ENCODE assay signal across 9 cellular contexts in genomic region chr3:11367116-11367781, GRCh38.
DNase-seq lines count a peak whose midpoint lies in the region; TF ChIP-seq lines count a peak whose summit lies in the region.
"Had no signal": no experiment of that assay in that cellular context is flagged by ENCODE, and none has a peak within 500 bp of the region (broad histone marks: within the 10 kb centered on the region; RNA-seq: fewer than 3 reads in every experiment).

No MANE protein-coding gene starts in this region.

- H3K79me2 ChIP-seq in mesendoderm (ENCODE audit: control insufficient read depth, insufficient read depth, low read length), result no peaks in the 10 kb centered on the region

- no peak overlapping the region for H3K4ac ChIP-seq in mesendoderm (ENCODE audit: low read depth, low read length)

- POLR2A ChIA-PET in activated CD4-positive, alpha-beta T cell treated with anti-CD3 and anti-CD28 coated beads, Interleukin-2, amount 10 ng/mL, durations not matched to agents 7 days and 5 days (lab: Charles Lee), result interaction anchor here (0.6 kb wide), 1 partner anchor 63 kb away, joined by 3 read pairs; no protein-coding TSS in a partner anchor

- TF ChIP-seq CTCF in NB4 (IDR thresholded peaks at IDR 0.05; ENCODE audit: low read depth, low read length), result no peak
- no peak for TF ChIP-seq CTCF in endodermal cell (conservative IDR thresholded peaks at IDR 0.05)
- TF ChIP-seq CTCF in type B pancreatic cell (conservative IDR thresholded peaks at IDR 0.05), result no peak

- no peak overlapping the region for H3K23ac ChIP-seq in mesendoderm (ENCODE audit: low read length)

- H3K4me2 ChIP-seq in mesendoderm (ENCODE audit: low read length), result no peak overlapping the region

- peaks cover 40% of the 10 kb centered on the region for H3K36me3 ChIP-seq in endodermal cell (ENCODE audit: control insufficient read depth, insufficient read depth, low read length)
- H3K36me3 ChIP-seq in mesendoderm (ENCODE audit: control insufficient read depth, insufficient read depth, low read length), result no peaks in the 10 kb centered on the region

- no peak overlapping the region for H2BK15ac ChIP-seq in mesendoderm (replicated peaks; ENCODE audit: low read depth)

- H3K9me3 Mint-ChIP-seq in endodermal cell (no peaks in the 10 kb centered on the region), type B pancreatic cell (no peaks in the 10 kb centered on the region)
- H3K9me3 Mint-ChIP-seq in activated CD4-positive, alpha-beta T cell treated with anti-CD3 and anti-CD28 coated beads, Interleukin-2, amount 10 ng/mL, durations not matched to agents 7 days and 5 days, result no peaks in the 10 kb centered on the region

- H3K27me3 Mint-ChIP-seq in endodermal cell (ENCODE audit: insufficient read depth) (no peaks in the 10 kb centered on the region), type B pancreatic cell (no peaks in the 10 kb centered on the region)
- no peaks in the 10 kb centered on the region for H3K27me3 Mint-ChIP-seq in activated CD4-positive, alpha-beta T cell treated with anti-CD3 and anti-CD28 coated beads, Interleukin-2, amount 10 ng/mL, durations not matched to agents 7 days and 5 days

- DNase-seq in NB4 (ENCODE audit: low read depth) (peak; percentile 66), endodermal cell (no peak), mesendoderm (peak; percentile 65), type B pancreatic cell (ENCODE audit: extremely low spot score, unreplicated experiment) (no peak), superior temporal gyrus (ENCODE audit: extremely low spot score) (no peak), NCI-H526 treated with DMSO at 0.1 percent for 48 hours (lab: John Stamatoyannopoulos, UW) (no peak)
- DNase-seq in activated CD4-positive, alpha-beta T cell treated with anti-CD3 and anti-CD28 coated beads, Interleukin-2, amount 10 ng/mL, durations not matched to agents 7 days and 5 days, result no peak
- no peak for DNase-seq in stimulated activated CD4-positive, alpha-beta T cell treated with anti-CD3 and anti-CD28 coated beads, Interleukin-4, amount 100 ng/mL, for 4 hours
- DNase-seq: MG63 had no signal

- no peak overlapping the region for H2AK5ac ChIP-seq in mesendoderm (ENCODE audit: low read length)

- H4K5ac ChIP-seq in mesendoderm (ENCODE audit: low read length), result no peak overlapping the region

- H3K27ac ChIP-seq in endodermal cell (ENCODE audit: low read depth, low read length) (peak overlapping the region; percentile 91), mesendoderm (ENCODE audit: low read depth, low read length) (no peak overlapping the region)

- H3K79me1 ChIP-seq in mesendoderm (ENCODE audit: low read length), result no peaks in the 10 kb centered on the region

- CTCF ChIA-PET in activated CD4-positive, alpha-beta T cell treated with anti-CD3 and anti-CD28 coated beads, Interleukin-2, amount 10 ng/mL, durations not matched to agents 7 days and 5 days (lab: Charles Lee), result no interaction called here

- H3K4me3 ChIP-seq in NB4 (ENCODE audit: low read depth, low read length), result no peak overlapping the region
- no peak overlapping the region for H3K4me3 ChIP-seq in endodermal cell (ENCODE audit: low read length)
- H3K4me3 ChIP-seq in mesendoderm (ENCODE audit: low read length), result no peak overlapping the region
- H3K4me3 ChIP-seq: MG63 had no signal

- H3K56ac ChIP-seq in mesendoderm (ENCODE audit: low read length), result no peak overlapping the region

- H3K36me3 Mint-ChIP-seq in endodermal cell (ENCODE audit: low read depth) (peaks cover 38% of the 10 kb centered on the region), type B pancreatic cell (peaks cover 48% of the 10 kb centered on the region)
- peaks cover 37% of the 10 kb centered on the region for H3K36me3 Mint-ChIP-seq in activated CD4-positive, alpha-beta T cell treated with anti-CD3 and anti-CD28 coated beads, Interleukin-2, amount 10 ng/mL, durations not matched to agents 7 days and 5 days (ENCODE audit: low read depth)

- TF ChIP-seq POLR2A in NB4 (IDR thresholded peaks at IDR 0.05; ENCODE audit: extremely low read depth, insufficient read length), result no peak

- WGBS in endodermal cell (ENCODE audit: insufficient coverage in 1 of 2, insufficient read length in 1 of 2), 2 experiments, result 40 to 42% methylated on average over 1 to 2 of the region's 2 CpGs
- no CpG with 5 or more reads among the region's 2 CpGs for WGBS in mesendoderm (ENCODE audit: extremely low coverage, insufficient coverage, low lambda C conversion rate)

- peaks cover 11% of the 10 kb centered on the region for H3K9me3 ChIP-seq in endodermal cell (ENCODE audit: control insufficient read depth, low read length)
- H3K9me3 ChIP-seq: MG63 had no signal

- H3K27me3 ChIP-seq in endodermal cell (ENCODE audit: control insufficient read depth, insufficient read depth, low read length, poor library complexity, severe bottlenecking) (no peaks in the 10 kb centered on the region), mesendoderm (ENCODE audit: insufficient read depth, low read length, poor library complexity) (no peaks in the 10 kb centered on the region)
- H3K27me3 ChIP-seq: MG63 had no signal

- no peak overlapping the region for H4K8ac ChIP-seq in mesendoderm (ENCODE audit: low read depth, low read length)

- peaks cover 33% of the 10 kb centered on the region for H3K4me1 Mint-ChIP-seq in endodermal cell
- H3K4me1 Mint-ChIP-seq in type B pancreatic cell (ENCODE audit: unreplicated experiment), result peaks cover 48% of the 10 kb centered on the region
- no peaks in the 10 kb centered on the region for H3K4me1 Mint-ChIP-seq in activated CD4-positive, alpha-beta T cell treated with anti-CD3 and anti-CD28 coated beads, Interleukin-2, amount 10 ng/mL, durations not matched to agents 7 days and 5 days

- H3K4me1 ChIP-seq in endodermal cell (ENCODE audit: control insufficient read depth, insufficient read depth, low read length), result no peaks in the 10 kb centered on the region
- no peaks in the 10 kb centered on the region for H3K4me1 ChIP-seq in mesendoderm (ENCODE audit: control insufficient read depth, low read depth, low read length)

- H3K4me3 Mint-ChIP-seq in endodermal cell, result no peak overlapping the region
- peak overlapping the region; percentile 41 for H3K4me3 Mint-ChIP-seq in type B pancreatic cell
- H3K4me3 Mint-ChIP-seq in activated CD4-positive, alpha-beta T cell treated with anti-CD3 and anti-CD28 coated beads, Interleukin-2, amount 10 ng/mL, durations not matched to agents 7 days and 5 days, result no peak overlapping the region

- no peak overlapping the region for H2BK120ac ChIP-seq in mesendoderm (ENCODE audit: low read depth, low read length)

- H2BK5ac ChIP-seq in mesendoderm (ENCODE audit: low read length), result no peak overlapping the region

- H3K9ac ChIP-seq in endodermal cell (ENCODE audit: extremely low read depth, low read length, poor library complexity, severe bottlenecking), result no peak overlapping the region
- H3K9ac ChIP-seq in mesendoderm (ENCODE audit: low read length), result no peak overlapping the region

- H3K27ac Mint-ChIP-seq in endodermal cell, result peak overlapping the region; percentile 65
- peak overlapping the region; percentile 79 for H3K27ac Mint-ChIP-seq in type B pancreatic cell
- H3K27ac Mint-ChIP-seq in activated CD4-positive, alpha-beta T cell treated with anti-CD3 and anti-CD28 coated beads, Interleukin-2, amount 10 ng/mL, durations not matched to agents 7 days and 5 days, result no peak overlapping the region

- no peak overlapping the region for H3K18ac ChIP-seq in mesendoderm (ENCODE audit: low read length)

Comparison
In these comparisons a context has a peak if more than half of its experiments do, and no peak if none do; other contexts are left out.
1. DNase-seq: peak in NB4 (single experiment) and mesendoderm (single experiment); none in endodermal cell (single experiment), type B pancreatic cell (single experiment), activated CD4-positive, alpha-beta T cell treated with anti-CD3 and anti-CD28 coated beads, Interleukin-2, amount 10 ng/mL, durations not matched to agents 7 days and 5 days (single experiment), superior temporal gyrus (single experiment), stimulated activated CD4-positive, alpha-beta T cell treated with anti-CD3 and anti-CD28 coated beads, Interleukin-4, amount 100 ng/mL, for 4 hours (0 of 2) and NCI-H526 treated with DMSO at 0.1 percent for 48 hours (single experiment).